Comparison of ENCODE assay signal across 1 cellular context in genomic region chr3:138775254-138775595, GRCh38.
TF ChIP-seq lines count a peak whose summit lies in the region.

No MANE protein-coding gene starts in this region.

TF ChIP-seq in HepG2, 621 proteins besides CTCF, POLR2A, EP300 and RAD21 (continued from another document):
- TF ChIP-seq FOXO4 (CRISPR knock-in tag; conservative IDR thresholded peaks at IDR 0.05) (no peak), NFYC (CRISPR knock-in tag; IDR thresholded peaks at IDR 0.05) (no peak), MXD1 (CRISPR knock-in tag; IDR thresholded peaks at IDR 0.05) (no peak), ZNF282 (IDR thresholded peaks at IDR 0.05; ENCODE audit: partially characterized antibody) (no peak), HDAC6 (IDR thresholded peaks at IDR 0.05; ENCODE audit: low read depth, low read length) (no peak), CREB3 (CRISPR knock-in tag; IDR thresholded peaks at IDR 0.05) (no peak), SMC3 (IDR thresholded peaks at IDR 0.05; ENCODE audit: low read length) (no peak), ZBTB1 (CRISPR knock-in tag; IDR thresholded peaks at IDR 0.05; ENCODE audit: borderline replicate concordance) (no peak)
TF ChIP-seq in HepG2: peak in this region for 0.
